ENCODE assay signal across 1 cellular context in the genomic region with DNA sequence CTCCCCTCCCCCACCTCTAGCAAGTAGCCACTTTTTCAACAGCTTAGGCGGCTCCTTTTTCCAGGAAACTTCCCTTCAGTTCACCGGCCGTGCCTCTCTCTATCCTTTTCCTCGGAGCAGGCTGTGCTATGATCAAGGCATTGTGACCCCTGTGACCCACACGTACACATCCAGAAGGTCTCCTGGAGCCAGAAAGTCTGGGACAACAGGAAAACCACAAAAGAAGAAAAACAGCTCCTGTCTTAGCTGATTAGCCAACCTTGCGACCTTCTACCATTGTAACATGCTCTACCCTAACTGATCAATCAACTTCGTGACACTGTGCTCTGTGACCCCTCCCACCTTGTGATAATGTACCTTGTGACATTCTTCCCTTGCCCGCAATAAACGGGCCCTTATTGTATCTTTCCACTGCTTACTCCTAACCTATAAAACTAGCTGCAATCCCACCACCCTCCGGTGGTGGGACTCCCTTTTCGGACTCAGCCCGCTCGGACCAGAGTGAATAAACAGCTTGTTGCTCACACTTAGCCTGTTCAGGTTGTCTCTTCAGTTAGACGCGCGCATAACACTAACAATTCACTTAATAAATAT.
A peak's percentile ranks its signal among the peaks of the same experiment; 100 is the strongest.
TF ChIP-seq lines count a peak whose summit lies in the region.

No MANE protein-coding gene starts in this region.

TF ChIP-seq in HEK293, 187 proteins besides CTCF, POLR2A, EP300 and RAD21 (continued from another document and continues in another):
- TF ChIP-seq ZBTB21 (tag by site-specific recombination; IDR thresholded peaks at IDR 0.05) (no peak; the same call in 1 of the 2 replicates), MZF1 (tag by site-specific recombination; IDR thresholded peaks at IDR 0.05; ENCODE audit: borderline replicate concordance) (no peak; the same call in 1 of the 2 replicates), ZNF138 (tag by site-specific recombination; IDR thresholded peaks at IDR 0.05; ENCODE audit: borderline replicate concordance) (no peak), ZNF48 (tag by site-specific recombination; IDR thresholded peaks at IDR 0.05) (no peak), SETDB1 (IDR thresholded peaks at IDR 0.05; ENCODE audit: insufficient read length, low read length) (no peak), KLF16 (tag by site-specific recombination; IDR thresholded peaks at IDR 0.05) (no peak), ZNF843 (tag by site-specific recombination; IDR thresholded peaks at IDR 0.05) (no peak), SCRT2 (tag by site-specific recombination; IDR thresholded peaks at IDR 0.05) (peak; percentile 97), ZNF768 (tag by site-specific recombination; IDR thresholded peaks at IDR 0.05) (no peak), ZNF311 (tag by site-specific recombination; IDR thresholded peaks at IDR 0.05; ENCODE audit: borderline replicate concordance) (no peak), ZNF266 (tag by site-specific recombination; IDR thresholded peaks at IDR 0.05; ENCODE audit: low read depth) (no peak), ZNF621 (tag by site-specific recombination; IDR thresholded peaks at IDR 0.05) (no peak), ZNF140 (tag by site-specific recombination; IDR thresholded peaks at IDR 0.05) (no peak), BCL11A (tag by site-specific recombination; IDR thresholded peaks at IDR 0.05; ENCODE audit: low read depth) (no peak), ZNF529 (tag by site-specific recombination; IDR thresholded peaks at IDR 0.05; ENCODE audit: insufficient replicate concordance) (no peak), ZNF514 (tag by site-specific recombination; IDR thresholded peaks at IDR 0.05) (no peak), ZNF610 (tag by site-specific recombination; IDR thresholded peaks at IDR 0.05; ENCODE audit: borderline replicate concordance) (no peak), KLF9 (tag by site-specific recombination; IDR thresholded peaks at IDR 0.05; ENCODE audit: low read depth) (no peak), ZNF555 (tag by site-specific recombination; conservative IDR thresholded peaks at IDR 0.05) (no peak), ZBTB1 (tag by site-specific recombination; IDR thresholded peaks at IDR 0.05) (no peak), ZNF10 (tag by site-specific recombination; IDR thresholded peaks at IDR 0.05) (peak; percentile 86), ZNF571 (tag by site-specific recombination; IDR thresholded peaks at IDR 0.05) (no peak), ZNF214 (tag by site-specific recombination; IDR thresholded peaks at IDR 0.05; ENCODE audit: borderline replicate concordance) (no peak), YY1 (tag by site-specific recombination; IDR thresholded peaks at IDR 0.05) (no peak), ZNF341 (tag by site-specific recombination; IDR thresholded peaks at IDR 0.05; ENCODE audit: low read depth) (peak; percentile 66), ZNF133 (tag by site-specific recombination; IDR thresholded peaks at IDR 0.05) (no peak), ZNF521 (tag by site-specific recombination; IDR thresholded peaks at IDR 0.05) (no peak), ZNF169 (tag by site-specific recombination; IDR thresholded peaks at IDR 0.05) (no peak), ZNF747 (tag by site-specific recombination; IDR thresholded peaks at IDR 0.05) (no peak), ZNF626 (tag by site-specific recombination; IDR thresholded peaks at IDR 0.05) (no peak), ZNF791 (tag by site-specific recombination; IDR thresholded peaks at IDR 0.05) (no peak), SP3 (tag by site-specific recombination; IDR thresholded peaks at IDR 0.05) (0 out of 2 replicates have a peak, but pooled peaks have one; percentile 21), ZBTB7A (tag by site-specific recombination; IDR thresholded peaks at IDR 0.05; ENCODE audit: low read depth) (no peak), WT1 (tag by site-specific recombination; IDR thresholded peaks at IDR 0.05) (peak; percentile 48), HOXA7 (CRISPR knock-in tag; IDR thresholded peaks at IDR 0.05; ENCODE audit: borderline replicate concordance) (no peak), PRDM1 (tag by site-specific recombination; IDR thresholded peaks at IDR 0.05) (no peak; the same call in 1 of the 2 replicates), SALL2 (tag by site-specific recombination; IDR thresholded peaks at IDR 0.05; ENCODE audit: borderline replicate concordance) (no peak), ZNF76 (tag by site-specific recombination; IDR thresholded peaks at IDR 0.05; ENCODE audit: borderline replicate concordance, low read depth) (peak; percentile 29; the same call in 1 of the 2 replicates), ZXDB (tag by site-specific recombination; IDR thresholded peaks at IDR 0.05) (no peak), ZNF114 (tag by site-specific recombination; IDR thresholded peaks at IDR 0.05) (no peak), ZNF558 (tag by site-specific recombination; IDR thresholded peaks at IDR 0.05) (no peak; the same call in 1 of the 2 replicates), ZNF473 (tag by site-specific recombination; IDR thresholded peaks at IDR 0.05) (no peak), ZNF433 (tag by site-specific recombination; IDR thresholded peaks at IDR 0.05; ENCODE audit: low read depth) (no peak), ZEB2 (tag by site-specific recombination; IDR thresholded peaks at IDR 0.05) (no peak), ZNF223 (tag by site-specific recombination; IDR thresholded peaks at IDR 0.05) (no peak), ZNF302 (tag by site-specific recombination; IDR thresholded peaks at IDR 0.05; ENCODE audit: low read depth) (no peak), OVOL3 (tag by site-specific recombination; IDR thresholded peaks at IDR 0.05) (no peak)
- TF ChIP-seq, protein P1, sequence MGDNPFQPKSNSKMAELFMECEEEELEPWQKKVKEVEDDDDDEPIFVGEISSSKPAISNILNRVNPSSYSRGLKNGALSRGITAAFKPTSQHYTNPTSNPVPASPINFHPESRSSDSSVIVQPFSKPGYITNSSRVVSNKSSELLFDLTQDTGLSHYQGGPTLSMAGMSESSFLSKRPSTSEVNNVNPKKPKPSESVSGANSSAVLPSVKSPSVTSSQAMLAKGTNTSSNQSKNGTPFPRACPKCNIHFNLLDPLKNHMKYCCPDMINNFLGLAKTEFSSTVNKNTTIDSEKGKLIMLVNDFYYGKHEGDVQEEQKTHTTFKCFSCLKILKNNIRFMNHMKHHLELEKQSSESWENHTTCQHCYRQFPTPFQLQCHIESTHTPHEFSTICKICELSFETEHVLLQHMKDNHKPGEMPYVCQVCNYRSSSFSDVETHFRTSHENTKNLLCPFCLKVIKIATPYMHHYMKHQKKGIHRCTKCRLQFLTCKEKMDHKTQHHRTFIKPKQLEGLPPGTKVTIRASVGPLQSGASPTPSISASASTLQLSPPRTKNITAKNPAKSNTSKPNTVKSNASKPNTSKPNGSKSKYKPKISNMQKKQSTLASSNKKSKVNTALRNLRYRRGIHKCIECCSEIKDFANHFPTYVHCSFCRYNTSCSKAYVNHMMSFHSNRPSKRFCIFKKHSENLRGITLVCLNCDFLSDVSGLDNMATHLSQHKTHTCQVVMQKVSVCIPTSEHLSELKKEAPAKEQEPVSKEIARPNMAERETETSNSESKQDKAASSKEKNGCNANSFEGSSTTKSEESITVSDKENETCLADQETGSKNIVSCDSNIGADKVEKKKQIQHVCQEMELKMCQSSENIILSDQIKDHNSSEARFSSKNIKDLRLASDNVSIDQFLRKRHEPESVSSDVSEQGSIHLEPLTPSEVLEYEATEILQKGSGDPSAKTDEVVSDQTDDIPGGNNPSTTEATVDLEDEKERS (tag by site-specific recombination; IDR thresholded peaks at IDR 0.05): no peak
- TF ChIP-seq, protein P2, sequence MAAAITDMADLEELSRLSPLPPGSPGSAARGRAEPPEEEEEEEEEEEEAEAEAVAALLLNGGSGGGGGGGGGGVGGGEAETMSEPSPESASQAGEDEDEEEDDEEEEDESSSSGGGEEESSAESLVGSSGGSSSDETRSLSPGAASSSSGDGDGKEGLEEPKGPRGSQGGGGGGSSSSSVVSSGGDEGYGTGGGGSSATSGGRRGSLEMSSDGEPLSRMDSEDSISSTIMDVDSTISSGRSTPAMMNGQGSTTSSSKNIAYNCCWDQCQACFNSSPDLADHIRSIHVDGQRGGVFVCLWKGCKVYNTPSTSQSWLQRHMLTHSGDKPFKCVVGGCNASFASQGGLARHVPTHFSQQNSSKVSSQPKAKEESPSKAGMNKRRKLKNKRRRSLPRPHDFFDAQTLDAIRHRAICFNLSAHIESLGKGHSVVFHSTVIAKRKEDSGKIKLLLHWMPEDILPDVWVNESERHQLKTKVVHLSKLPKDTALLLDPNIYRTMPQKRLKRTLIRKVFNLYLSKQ (tag by site-specific recombination; IDR thresholded peaks at IDR 0.05; ENCODE audit: borderline replicate concordance): no peak
- TF ChIP-seq, protein P3, sequence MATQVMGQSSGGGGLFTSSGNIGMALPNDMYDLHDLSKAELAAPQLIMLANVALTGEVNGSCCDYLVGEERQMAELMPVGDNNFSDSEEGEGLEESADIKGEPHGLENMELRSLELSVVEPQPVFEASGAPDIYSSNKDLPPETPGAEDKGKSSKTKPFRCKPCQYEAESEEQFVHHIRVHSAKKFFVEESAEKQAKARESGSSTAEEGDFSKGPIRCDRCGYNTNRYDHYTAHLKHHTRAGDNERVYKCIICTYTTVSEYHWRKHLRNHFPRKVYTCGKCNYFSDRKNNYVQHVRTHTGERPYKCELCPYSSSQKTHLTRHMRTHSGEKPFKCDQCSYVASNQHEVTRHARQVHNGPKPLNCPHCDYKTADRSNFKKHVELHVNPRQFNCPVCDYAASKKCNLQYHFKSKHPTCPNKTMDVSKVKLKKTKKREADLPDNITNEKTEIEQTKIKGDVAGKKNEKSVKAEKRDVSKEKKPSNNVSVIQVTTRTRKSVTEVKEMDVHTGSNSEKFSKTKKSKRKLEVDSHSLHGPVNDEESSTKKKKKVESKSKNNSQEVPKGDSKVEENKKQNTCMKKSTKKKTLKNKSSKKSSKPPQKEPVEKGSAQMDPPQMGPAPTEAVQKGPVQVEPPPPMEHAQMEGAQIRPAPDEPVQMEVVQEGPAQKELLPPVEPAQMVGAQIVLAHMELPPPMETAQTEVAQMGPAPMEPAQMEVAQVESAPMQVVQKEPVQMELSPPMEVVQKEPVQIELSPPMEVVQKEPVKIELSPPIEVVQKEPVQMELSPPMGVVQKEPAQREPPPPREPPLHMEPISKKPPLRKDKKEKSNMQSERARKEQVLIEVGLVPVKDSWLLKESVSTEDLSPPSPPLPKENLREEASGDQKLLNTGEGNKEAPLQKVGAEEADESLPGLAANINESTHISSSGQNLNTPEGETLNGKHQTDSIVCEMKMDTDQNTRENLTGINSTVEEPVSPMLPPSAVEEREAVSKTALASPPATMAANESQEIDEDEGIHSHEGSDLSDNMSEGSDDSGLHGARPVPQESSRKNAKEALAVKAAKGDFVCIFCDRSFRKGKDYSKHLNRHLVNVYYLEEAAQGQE (tag by site-specific recombination; IDR thresholded peaks at IDR 0.05): no peak
- TF ChIP-seq, protein P4, sequence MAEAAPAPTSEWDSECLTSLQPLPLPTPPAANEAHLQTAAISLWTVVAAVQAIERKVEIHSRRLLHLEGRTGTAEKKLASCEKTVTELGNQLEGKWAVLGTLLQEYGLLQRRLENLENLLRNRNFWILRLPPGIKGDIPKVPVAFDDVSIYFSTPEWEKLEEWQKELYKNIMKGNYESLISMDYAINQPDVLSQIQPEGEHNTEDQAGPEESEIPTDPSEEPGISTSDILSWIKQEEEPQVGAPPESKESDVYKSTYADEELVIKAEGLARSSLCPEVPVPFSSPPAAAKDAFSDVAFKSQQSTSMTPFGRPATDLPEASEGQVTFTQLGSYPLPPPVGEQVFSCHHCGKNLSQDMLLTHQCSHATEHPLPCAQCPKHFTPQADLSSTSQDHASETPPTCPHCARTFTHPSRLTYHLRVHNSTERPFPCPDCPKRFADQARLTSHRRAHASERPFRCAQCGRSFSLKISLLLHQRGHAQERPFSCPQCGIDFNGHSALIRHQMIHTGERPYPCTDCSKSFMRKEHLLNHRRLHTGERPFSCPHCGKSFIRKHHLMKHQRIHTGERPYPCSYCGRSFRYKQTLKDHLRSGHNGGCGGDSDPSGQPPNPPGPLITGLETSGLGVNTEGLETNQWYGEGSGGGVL (tag by site-specific recombination; IDR thresholded peaks at IDR 0.05): no peak
- TF ChIP-seq, protein P5, sequence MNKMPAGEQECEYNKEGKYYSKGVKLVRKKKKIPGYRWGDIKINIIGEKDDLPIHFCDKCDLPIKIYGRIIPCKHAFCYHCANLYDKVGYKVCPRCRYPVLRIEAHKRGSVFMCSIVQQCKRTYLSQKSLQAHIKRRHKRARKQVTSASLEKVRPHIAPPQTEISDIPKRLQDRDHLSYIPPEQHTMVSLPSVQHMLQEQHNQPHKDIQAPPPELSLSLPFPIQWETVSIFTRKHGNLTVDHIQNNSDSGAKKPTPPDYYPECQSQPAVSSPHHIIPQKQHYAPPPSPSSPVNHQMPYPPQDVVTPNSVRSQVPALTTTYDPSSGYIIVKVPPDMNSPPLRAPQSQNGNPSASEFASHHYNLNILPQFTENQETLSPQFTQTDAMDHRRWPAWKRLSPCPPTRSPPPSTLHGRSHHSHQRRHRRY (tag by site-specific recombination; IDR thresholded peaks at IDR 0.05): no peak
- TF ChIP-seq, protein P6, sequence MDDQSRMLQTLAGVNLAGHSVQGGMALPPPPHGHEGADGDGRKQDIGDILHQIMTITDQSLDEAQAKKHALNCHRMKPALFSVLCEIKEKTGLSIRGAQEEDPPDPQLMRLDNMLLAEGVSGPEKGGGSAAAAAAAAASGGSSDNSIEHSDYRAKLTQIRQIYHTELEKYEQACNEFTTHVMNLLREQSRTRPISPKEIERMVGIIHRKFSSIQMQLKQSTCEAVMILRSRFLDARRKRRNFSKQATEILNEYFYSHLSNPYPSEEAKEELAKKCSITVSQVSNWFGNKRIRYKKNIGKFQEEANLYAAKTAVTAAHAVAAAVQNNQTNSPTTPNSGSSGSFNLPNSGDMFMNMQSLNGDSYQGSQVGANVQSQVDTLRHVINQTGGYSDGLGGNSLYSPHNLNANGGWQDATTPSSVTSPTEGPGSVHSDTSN (CRISPR knock-in tag; IDR thresholded peaks at IDR 0.05): no peak
- TF ChIP-seq, protein P7, sequence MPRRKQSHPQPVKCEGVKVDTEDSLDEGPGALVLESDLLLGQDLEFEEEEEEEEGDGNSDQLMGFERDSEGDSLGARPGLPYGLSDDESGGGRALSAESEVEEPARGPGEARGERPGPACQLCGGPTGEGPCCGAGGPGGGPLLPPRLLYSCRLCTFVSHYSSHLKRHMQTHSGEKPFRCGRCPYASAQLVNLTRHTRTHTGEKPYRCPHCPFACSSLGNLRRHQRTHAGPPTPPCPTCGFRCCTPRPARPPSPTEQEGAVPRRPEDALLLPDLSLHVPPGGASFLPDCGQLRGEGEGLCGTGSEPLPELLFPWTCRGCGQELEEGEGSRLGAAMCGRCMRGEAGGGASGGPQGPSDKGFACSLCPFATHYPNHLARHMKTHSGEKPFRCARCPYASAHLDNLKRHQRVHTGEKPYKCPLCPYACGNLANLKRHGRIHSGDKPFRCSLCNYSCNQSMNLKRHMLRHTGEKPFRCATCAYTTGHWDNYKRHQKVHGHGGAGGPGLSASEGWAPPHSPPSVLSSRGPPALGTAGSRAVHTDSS (tag by site-specific recombination; IDR thresholded peaks at IDR 0.05): no peak; the same call in 1 of the 2 replicates
- TF ChIP-seq, protein P8, sequence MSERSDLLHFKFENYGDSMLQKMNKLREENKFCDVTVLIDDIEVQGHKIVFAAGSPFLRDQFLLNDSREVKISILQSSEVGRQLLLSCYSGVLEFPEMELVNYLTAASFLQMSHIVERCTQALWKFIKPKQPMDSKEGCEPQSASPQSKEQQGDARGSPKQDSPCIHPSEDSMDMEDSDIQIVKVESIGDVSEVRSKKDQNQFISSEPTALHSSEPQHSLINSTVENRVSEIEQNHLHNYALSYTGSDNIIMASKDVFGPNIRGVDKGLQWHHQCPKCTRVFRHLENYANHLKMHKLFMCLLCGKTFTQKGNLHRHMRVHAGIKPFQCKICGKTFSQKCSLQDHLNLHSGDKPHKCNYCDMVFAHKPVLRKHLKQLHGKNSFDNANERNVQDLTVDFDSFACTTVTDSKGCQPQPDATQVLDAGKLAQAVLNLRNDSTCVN (tag by site-specific recombination; optimal IDR thresholded peaks at IDR 0.05): peak; percentile 12
